ENCODE assay signal across 8 cellular contexts in the genomic region with DNA sequence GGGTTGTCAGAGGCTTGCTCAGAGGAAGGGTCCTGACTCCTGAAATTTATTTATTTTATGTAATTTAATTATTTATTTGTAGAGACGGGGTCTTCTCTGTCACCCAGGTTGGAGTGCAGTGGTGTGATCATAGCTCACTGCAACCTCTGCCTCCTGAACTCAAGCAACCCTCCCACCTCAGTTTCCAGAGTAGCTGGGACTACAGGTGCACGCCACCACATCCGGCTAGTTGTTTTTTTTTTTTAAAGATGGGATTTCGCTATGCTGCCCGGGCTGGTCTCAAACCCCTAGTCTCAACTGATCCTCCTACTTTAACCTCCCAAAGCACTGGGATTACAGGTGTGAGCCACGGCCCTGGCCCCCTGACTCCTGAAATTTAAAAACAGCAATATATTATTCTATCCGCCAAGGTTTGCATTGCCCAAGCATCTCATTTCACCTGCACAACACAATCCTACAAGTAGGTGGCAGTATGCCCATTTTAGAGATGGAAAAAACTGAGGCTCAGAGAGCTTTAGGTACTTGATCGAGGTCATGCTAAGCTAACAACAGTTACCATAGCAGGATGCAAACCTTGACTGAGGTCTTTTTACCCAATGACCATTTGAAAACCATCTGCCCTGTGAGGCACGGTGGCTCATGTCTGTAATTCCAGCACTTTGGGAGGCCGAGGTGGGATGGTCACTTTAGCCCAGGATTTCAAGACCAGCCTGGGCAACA. TPM values are rescaled to one million over a fixed set of nuclear protein-coding genes. Genes with fewer than 3 reads are reported as not detected.
DNase-seq lines count a peak whose midpoint lies in the region; ATAC-seq and TF ChIP-seq lines count a peak whose summit lies in the region.

No MANE protein-coding gene starts in this region.

- TF ChIP-seq RAD21 in SK-N-SH (IDR thresholded peaks at IDR 0.05; ENCODE audit: low read length): peak; percentile 47

- no peaks in the 10 kb centered on the region for H3K79me2 ChIP-seq in SK-N-SH (ENCODE audit: insufficient read depth)

- H3K4me2 ChIP-seq in SK-N-SH: no peak overlapping the region

- no peaks in the 10 kb centered on the region; a peak in 2 of 4 replicates for H3K4me1 ChIP-seq in SK-N-SH (ENCODE audit: control insufficient read depth in 1 of 2, insufficient read depth in 2 of 2, low read depth in 1 of 2, low read length in 1 of 2)

- WGBS in SK-N-SH (ENCODE audit: low lambda C conversion rate): 72% methylated on average over 10 of the region's 10 CpGs

- CTCF ChIA-PET in SK-N-SH (lab: Yijun Ruan, JAX): interaction anchor here (0.9 to 2.5 kb wide), 8 partner anchors 11 to 68 kb away, joined by 3 to 21 read pairs (median 4); a partner anchor contains a TSS

- no peaks in the 10 kb centered on the region for H3K27me3 ChIP-seq in SK-N-SH (ENCODE audit: insufficient read depth)

- H3K36me3 ChIP-seq in SK-N-SH (replicated peaks in 1 of 2; ENCODE audit: control insufficient read depth in 1 of 2, insufficient read depth in 2 of 2, low read length in 1 of 2): no peaks in the 10 kb centered on the region

- peak; percentile 53 for TF ChIP-seq CTCF in SK-N-SH (IDR thresholded peaks at IDR 0.05)

- no peak overlapping the region for H3K4me3 ChIP-seq in SK-N-SH (ENCODE audit: low read depth in 2 of 2, low read length in 1 of 2)

- TF ChIP-seq EP300 in SK-N-SH (IDR thresholded peaks at IDR 0.05; ENCODE audit: borderline replicate concordance in 1 of 2, low read depth in 1 of 2, low read length in 1 of 2): no peak

- POLR2A ChIA-PET in SK-N-SH (lab: Yijun Ruan, JAX): no interaction called here

- no peaks in the 10 kb centered on the region for H3F3A ChIP-seq in SK-N-SH (replicated peaks; ENCODE audit: insufficient read depth)

- no peak overlapping the region for H3K27ac ChIP-seq in SK-N-SH (ENCODE audit: low read depth in 2 of 2, low read length in 1 of 2)

- H4K20me1 ChIP-seq in SK-N-SH (ENCODE audit: insufficient read depth): no peaks in the 10 kb centered on the region

- H2AFZ ChIP-seq in SK-N-SH (ENCODE audit: low read depth): no peak overlapping the region

- DNase-seq in SK-N-SH (no peak), NCI-H2029 (lab: John Stamatoyannopoulos, UW) (peak; percentile 57), amniotic epithelial cell (ENCODE audit: low read depth) (peak; percentile 58), lung microvascular endothelial cell (ENCODE audit: low read depth in 2 of 2) (peak; percentile 43 to 44)

- ATAC-seq in SK-N-SH treated with all-trans-retinoic acid at 6 μM for 48 hours (no peak), HG02840 (IDR thresholded peaks at IDR 0.05; ENCODE audit: low FRiP score, unreplicated experiment) (no peak), HG02759 (IDR thresholded peaks at IDR 0.05; ENCODE audit: unreplicated experiment) (no peak), GM19351 (IDR thresholded peaks at IDR 0.05; ENCODE audit: unreplicated experiment) (no peak)

- H3K9ac ChIP-seq in SK-N-SH: no peak overlapping the region

- H3K9me2 ChIP-seq in SK-N-SH: no peaks in the 10 kb centered on the region

- H3K9me3 ChIP-seq in SK-N-SH: no peaks in the 10 kb centered on the region

TF ChIP-seq in SK-N-SH, 30 proteins besides CTCF, POLR2A, EP300 and RAD21:
- TF ChIP-seq TEAD4 (IDR thresholded peaks at IDR 0.05; ENCODE audit: borderline replicate concordance, insufficient read depth): no peak
- TF ChIP-seq MEF2A (IDR thresholded peaks at IDR 0.05; ENCODE audit: borderline replicate concordance, low read depth): no peak
- TF ChIP-seq JUND (IDR thresholded peaks at IDR 0.05): no peak
- TF ChIP-seq, protein P1, sequence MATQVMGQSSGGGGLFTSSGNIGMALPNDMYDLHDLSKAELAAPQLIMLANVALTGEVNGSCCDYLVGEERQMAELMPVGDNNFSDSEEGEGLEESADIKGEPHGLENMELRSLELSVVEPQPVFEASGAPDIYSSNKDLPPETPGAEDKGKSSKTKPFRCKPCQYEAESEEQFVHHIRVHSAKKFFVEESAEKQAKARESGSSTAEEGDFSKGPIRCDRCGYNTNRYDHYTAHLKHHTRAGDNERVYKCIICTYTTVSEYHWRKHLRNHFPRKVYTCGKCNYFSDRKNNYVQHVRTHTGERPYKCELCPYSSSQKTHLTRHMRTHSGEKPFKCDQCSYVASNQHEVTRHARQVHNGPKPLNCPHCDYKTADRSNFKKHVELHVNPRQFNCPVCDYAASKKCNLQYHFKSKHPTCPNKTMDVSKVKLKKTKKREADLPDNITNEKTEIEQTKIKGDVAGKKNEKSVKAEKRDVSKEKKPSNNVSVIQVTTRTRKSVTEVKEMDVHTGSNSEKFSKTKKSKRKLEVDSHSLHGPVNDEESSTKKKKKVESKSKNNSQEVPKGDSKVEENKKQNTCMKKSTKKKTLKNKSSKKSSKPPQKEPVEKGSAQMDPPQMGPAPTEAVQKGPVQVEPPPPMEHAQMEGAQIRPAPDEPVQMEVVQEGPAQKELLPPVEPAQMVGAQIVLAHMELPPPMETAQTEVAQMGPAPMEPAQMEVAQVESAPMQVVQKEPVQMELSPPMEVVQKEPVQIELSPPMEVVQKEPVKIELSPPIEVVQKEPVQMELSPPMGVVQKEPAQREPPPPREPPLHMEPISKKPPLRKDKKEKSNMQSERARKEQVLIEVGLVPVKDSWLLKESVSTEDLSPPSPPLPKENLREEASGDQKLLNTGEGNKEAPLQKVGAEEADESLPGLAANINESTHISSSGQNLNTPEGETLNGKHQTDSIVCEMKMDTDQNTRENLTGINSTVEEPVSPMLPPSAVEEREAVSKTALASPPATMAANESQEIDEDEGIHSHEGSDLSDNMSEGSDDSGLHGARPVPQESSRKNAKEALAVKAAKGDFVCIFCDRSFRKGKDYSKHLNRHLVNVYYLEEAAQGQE (IDR thresholded peaks at IDR 0.05; ENCODE audit: low read depth, low read length): no peak
- no peak for TF ChIP-seq CHD2 (IDR thresholded peaks at IDR 0.05; ENCODE audit: low read length, partially characterized antibody)
- no peak for TF ChIP-seq NFIC (IDR thresholded peaks at IDR 0.05; ENCODE audit: borderline replicate concordance)
- TF ChIP-seq RXRA (IDR thresholded peaks at IDR 0.05; ENCODE audit: borderline replicate concordance, low read depth): no peak
- TF ChIP-seq, protein P2, sequence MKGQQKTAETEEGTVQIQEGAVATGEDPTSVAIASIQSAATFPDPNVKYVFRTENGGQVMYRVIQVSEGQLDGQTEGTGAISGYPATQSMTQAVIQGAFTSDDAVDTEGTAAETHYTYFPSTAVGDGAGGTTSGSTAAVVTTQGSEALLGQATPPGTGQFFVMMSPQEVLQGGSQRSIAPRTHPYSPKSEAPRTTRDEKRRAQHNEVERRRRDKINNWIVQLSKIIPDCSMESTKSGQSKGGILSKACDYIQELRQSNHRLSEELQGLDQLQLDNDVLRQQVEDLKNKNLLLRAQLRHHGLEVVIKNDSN (IDR thresholded peaks at IDR 0.05; ENCODE audit: borderline replicate concordance, low read depth): no peak
- TF ChIP-seq RFX5 (IDR thresholded peaks at IDR 0.05; ENCODE audit: low read length): no peak
TF ChIP-seq in SK-N-SH: peak in this region for 0.

TF ChIP-seq in SK-N-SH treated with all-trans-retinoic acid at 6 μM for 48 hours, 23 proteins besides CTCF, POLR2A, EP300 and RAD21 (continues in another document):
- TF ChIP-seq OSR1 (CRISPR knock-in tag; IDR thresholded peaks at IDR 0.05) (no peak), PPARA (CRISPR knock-in tag; IDR thresholded peaks at IDR 0.05; ENCODE audit: borderline replicate concordance) (no peak), ZNF8 (CRISPR knock-in tag; IDR thresholded peaks at IDR 0.05) (no peak), ZC3H10 (CRISPR knock-in tag; IDR thresholded peaks at IDR 0.05) (no peak)
- TF ChIP-seq, protein P3, sequence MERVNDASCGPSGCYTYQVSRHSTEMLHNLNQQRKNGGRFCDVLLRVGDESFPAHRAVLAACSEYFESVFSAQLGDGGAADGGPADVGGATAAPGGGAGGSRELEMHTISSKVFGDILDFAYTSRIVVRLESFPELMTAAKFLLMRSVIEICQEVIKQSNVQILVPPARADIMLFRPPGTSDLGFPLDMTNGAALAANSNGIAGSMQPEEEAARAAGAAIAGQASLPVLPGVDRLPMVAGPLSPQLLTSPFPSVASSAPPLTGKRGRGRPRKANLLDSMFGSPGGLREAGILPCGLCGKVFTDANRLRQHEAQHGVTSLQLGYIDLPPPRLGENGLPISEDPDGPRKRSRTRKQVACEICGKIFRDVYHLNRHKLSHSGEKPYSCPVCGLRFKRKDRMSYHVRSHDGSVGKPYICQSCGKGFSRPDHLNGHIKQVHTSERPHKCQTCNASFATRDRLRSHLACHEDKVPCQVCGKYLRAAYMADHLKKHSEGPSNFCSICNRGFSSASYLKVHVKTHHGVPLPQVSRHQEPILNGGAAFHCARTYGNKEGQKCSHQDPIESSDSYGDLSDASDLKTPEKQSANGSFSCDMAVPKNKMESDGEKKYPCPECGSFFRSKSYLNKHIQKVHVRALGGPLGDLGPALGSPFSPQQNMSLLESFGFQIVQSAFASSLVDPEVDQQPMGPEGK (CRISPR knock-in tag; IDR thresholded peaks at IDR 0.05; ENCODE audit: borderline replicate concordance): no peak
- TF ChIP-seq, protein P4, sequence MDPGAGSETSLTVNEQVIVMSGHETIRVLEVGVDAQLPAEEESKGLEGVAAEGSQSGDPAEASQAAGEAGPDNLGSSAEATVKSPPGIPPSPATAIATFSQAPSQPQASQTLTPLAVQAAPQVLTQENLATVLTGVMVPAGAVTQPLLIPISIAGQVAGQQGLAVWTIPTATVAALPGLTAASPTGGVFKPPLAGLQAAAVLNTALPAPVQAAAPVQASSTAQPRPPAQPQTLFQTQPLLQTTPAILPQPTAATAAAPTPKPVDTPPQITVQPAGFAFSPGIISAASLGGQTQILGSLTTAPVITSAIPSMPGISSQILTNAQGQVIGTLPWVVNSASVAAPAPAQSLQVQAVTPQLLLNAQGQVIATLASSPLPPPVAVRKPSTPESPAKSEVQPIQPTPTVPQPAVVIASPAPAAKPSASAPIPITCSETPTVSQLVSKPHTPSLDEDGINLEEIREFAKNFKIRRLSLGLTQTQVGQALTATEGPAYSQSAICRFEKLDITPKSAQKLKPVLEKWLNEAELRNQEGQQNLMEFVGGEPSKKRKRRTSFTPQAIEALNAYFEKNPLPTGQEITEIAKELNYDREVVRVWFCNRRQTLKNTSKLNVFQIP (CRISPR knock-in tag; IDR thresholded peaks at IDR 0.05; ENCODE audit: borderline replicate concordance, low read depth): no peak

RNA-seq across cellular contexts. Expression of a gene that starts 18.1 kb away (rescaled TPM):
- 11.3 and 11.7 TPM in 2 replicates for polyA plus RNA-seq in SK-N-SH (2012; rRNA removed)
- 4.7 and 7.6 TPM in 2 replicates for polyA plus RNA-seq in SK-N-SH (2012; cell fraction: cytosol; rRNA removed)
- polyA plus RNA-seq in SK-N-SH (2012; cell fraction: nucleus; rRNA removed): 23.3 and 25.8 TPM in 2 replicates
- 16.8 and 19.4 TPM in 2 replicates for total RNA-seq in lung microvascular endothelial cell
